In genomic region chrX:1520350-1520749, GRCh38 we compare ENCODE assay signal across 2 cellular contexts.
TF ChIP-seq lines count a peak whose summit lies in the region.

No MANE protein-coding gene starts in this region.

TF ChIP-seq in GM12878, 131 proteins besides CTCF, POLR2A, EP300 and RAD21:
- TF ChIP-seq MTA3 (IDR thresholded peaks at IDR 0.05; ENCODE audit: borderline replicate concordance, low read length) (no peak), IKZF2 (IDR thresholded peaks at IDR 0.05) (peak; percentile 53 to 65; a peak in 3 of 4 replicates), RELB (IDR thresholded peaks at IDR 0.05; ENCODE audit: low read depth) (0 out of 2 replicates have a peak, but pooled peaks have one; percentile 40), IKZF1 (conservative IDR thresholded peaks at IDR 0.05) (0 out of 2 replicates have a peak, but pooled peaks have one; percentile 15)

TF ChIP-seq in SK-N-SH, 30 proteins besides CTCF, POLR2A, EP300 and RAD21:
- no peak for TF ChIP-seq EZH2phosphoT487 (IDR thresholded peaks at IDR 0.05; ENCODE audit: borderline replicate concordance, low read depth)
- no peak for TF ChIP-seq IRF3 (IDR thresholded peaks at IDR 0.05; ENCODE audit: low read depth, low read length)
- TF ChIP-seq GATA2 (CRISPR knock-in tag; IDR thresholded peaks at IDR 0.05): no peak
- TF ChIP-seq FOXM1 (IDR thresholded peaks at IDR 0.05; ENCODE audit: low read depth): no peak
- TF ChIP-seq TAF1 (IDR thresholded peaks at IDR 0.05; ENCODE audit: borderline replicate concordance, low read depth, low read length): no peak
- TF ChIP-seq FOXJ3 (CRISPR knock-in tag; IDR thresholded peaks at IDR 0.05): no peak
- no peak for TF ChIP-seq POLR2AphosphoS5 (IDR thresholded peaks at IDR 0.05; ENCODE audit: low read depth, low read length)
